In the genomic region with DNA sequence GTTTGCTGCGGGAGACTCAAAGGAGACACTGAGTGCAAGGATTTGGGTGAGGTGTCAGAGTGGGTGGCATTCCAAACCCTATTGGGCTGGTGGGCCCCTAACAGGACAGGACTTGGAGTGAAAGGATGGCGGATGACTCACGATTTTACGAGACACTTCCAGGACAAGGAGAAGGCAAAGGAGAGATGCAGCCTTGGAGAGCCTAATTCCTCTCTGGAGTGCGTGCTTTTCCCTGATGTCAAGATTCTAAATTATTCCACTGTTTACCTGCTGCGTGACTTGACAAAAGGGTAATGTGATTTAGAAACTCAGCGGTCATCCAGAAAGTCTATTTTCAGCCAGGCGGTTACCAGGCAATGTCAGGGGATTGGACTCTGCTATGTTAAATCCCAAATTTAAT, we compare ENCODE assay signal across 21 cellular contexts. TPM values are rescaled to one million over a fixed set of nuclear protein-coding genes. Genes with fewer than 3 reads are reported as not detected.
A peak's percentile ranks its signal among the peaks of the same experiment; 100 is the strongest.
DNase-seq lines count a peak whose midpoint lies in the region; FAIRE-seq lines count a peak whose summit lies in the region.
"Had no signal": no experiment of that assay in that cellular context is flagged by ENCODE, and none has a peak within 500 bp of the region (broad histone marks: within the 10 kb centered on the region; RNA-seq: fewer than 3 reads in every experiment).

No MANE protein-coding gene starts in this region.

- DNase-seq in H4 (ENCODE audit: low spot score) (peak; percentile 73), SJSA1 (ENCODE audit: low read depth in 1 of 2, low spot score in 2 of 2) (peak; percentile 89 to 95), islet precursor cell (peak; percentile 92), urothelium cell line (ENCODE audit: low spot score) (peak; percentile 69), middle frontal gyrus (ENCODE audit: extremely low spot score, low spot score) (no peak), GF-D8 (lab: John Stamatoyannopoulos, UW) (no peak), OCI-M1 (lab: John Stamatoyannopoulos, UW) (no peak)
- DNase-seq: activated CD4-positive, CD25-positive, alpha-beta regulatory T cell; activated CD8-positive, alpha-beta T cell treated with anti-CD3 and anti-CD28 coated beads, Interleukin-2, amount 10 ng/mL, durations not matched to agents 7 days and 5 days; activated T-cell treated with anti-CD3 and anti-CD28 coated beads, Interleukin-2, amount 50 U/mL, for 4 hours; brain microvascular endothelial cell; Caco-2; GOT3; mesendoderm; NCI-H1694; SK-N-SH had no signal

- H3K4me1 ChIP-seq in SJSA1 (replicated peaks), result peaks cover 75% of the 10 kb centered on the region

- H3K36me3 ChIP-seq in SJSA1, result no peaks in the 10 kb centered on the region
- H3K36me3 ChIP-seq: brain microvascular endothelial cell had no signal

- H3K27me3 ChIP-seq in SJSA1 (replicated peaks), result no peaks in the 10 kb centered on the region
- H3K27me3 ChIP-seq: brain microvascular endothelial cell had no signal

- H3K4me3 ChIP-seq in SJSA1, result no peak overlapping the region
- H3K4me3 ChIP-seq: coronary artery had no signal

- no peaks in the 10 kb centered on the region for H3K9me3 ChIP-seq in SJSA1 (replicated peaks)
- H3K9me3 ChIP-seq: Caco-2, SK-N-SH had no signal

- FAIRE-seq in urothelium cell line (lab: Jason Lieb, UNC), result no peak
- FAIRE-seq: endometrium, GM19239 had no signal

- peak overlapping the region; percentile 83 for H3K27ac ChIP-seq in SJSA1
- H3K27ac ChIP-seq: brain microvascular endothelial cell, coronary artery had no signal

RNA-seq across cellular contexts. Expression of gene CD180, which starts 41.6 kb away (rescaled TPM):
- total RNA-seq in H4 (2014; rRNA removed; shearing (Covaris generic)), result not detected in 2 replicates
- not detected in 2 replicates for total RNA-seq in SJSA1 (2014; rRNA removed; shearing (Covaris generic))
- total RNA-seq: activated CD8-positive, alpha-beta T cell treated with anti-CD3 and anti-CD28 coated beads, Interleukin-2, amount 10 ng/mL, durations not matched to agents 7 days and 5 days; activated naive CD4-positive, alpha-beta T cell treated with anti-CD3 and anti-CD28 coated beads, Interleukin-2, amount 50 U/mL, for 72 hours; Caco-2; pulmonary artery endothelial cell had no signal

Comparison
In these comparisons a context has a peak if more than half of its experiments do, and no peak if none do; other contexts are left out.
1. DNase-seq: peak in H4 (single experiment), SJSA1 (2 of 2), islet precursor cell (single experiment) and urothelium cell line (single experiment); none in middle frontal gyrus (single experiment), GF-D8 (single experiment) and OCI-M1 (single experiment).